ENCODE assay signal across 1 cellular context in the genomic region with DNA sequence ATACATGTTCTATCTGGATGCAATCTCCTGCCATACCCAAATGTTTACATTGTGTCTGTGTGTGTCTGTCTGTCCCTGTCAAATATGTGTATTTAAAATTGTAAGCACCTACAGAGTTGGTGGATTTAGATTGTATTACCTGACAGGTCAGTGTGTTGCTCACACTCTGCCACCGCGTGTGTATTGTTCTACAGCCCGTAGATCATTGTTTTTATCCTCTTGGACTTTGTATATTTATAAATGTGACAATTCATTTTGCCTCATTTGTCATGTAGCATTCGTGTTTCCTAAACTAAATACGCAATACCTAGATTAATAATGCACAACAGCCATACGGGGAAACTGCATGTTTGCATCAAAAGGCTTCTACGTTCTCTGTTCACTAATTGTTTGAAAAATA.
TF ChIP-seq lines count a peak whose summit lies in the region.

No MANE protein-coding gene starts in this region.

TF ChIP-seq in HCT116, 20 proteins besides CTCF, POLR2A, EP300 and RAD21 (continued from another document):
- TF ChIP-seq, protein P1, sequence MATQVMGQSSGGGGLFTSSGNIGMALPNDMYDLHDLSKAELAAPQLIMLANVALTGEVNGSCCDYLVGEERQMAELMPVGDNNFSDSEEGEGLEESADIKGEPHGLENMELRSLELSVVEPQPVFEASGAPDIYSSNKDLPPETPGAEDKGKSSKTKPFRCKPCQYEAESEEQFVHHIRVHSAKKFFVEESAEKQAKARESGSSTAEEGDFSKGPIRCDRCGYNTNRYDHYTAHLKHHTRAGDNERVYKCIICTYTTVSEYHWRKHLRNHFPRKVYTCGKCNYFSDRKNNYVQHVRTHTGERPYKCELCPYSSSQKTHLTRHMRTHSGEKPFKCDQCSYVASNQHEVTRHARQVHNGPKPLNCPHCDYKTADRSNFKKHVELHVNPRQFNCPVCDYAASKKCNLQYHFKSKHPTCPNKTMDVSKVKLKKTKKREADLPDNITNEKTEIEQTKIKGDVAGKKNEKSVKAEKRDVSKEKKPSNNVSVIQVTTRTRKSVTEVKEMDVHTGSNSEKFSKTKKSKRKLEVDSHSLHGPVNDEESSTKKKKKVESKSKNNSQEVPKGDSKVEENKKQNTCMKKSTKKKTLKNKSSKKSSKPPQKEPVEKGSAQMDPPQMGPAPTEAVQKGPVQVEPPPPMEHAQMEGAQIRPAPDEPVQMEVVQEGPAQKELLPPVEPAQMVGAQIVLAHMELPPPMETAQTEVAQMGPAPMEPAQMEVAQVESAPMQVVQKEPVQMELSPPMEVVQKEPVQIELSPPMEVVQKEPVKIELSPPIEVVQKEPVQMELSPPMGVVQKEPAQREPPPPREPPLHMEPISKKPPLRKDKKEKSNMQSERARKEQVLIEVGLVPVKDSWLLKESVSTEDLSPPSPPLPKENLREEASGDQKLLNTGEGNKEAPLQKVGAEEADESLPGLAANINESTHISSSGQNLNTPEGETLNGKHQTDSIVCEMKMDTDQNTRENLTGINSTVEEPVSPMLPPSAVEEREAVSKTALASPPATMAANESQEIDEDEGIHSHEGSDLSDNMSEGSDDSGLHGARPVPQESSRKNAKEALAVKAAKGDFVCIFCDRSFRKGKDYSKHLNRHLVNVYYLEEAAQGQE (IDR thresholded peaks at IDR 0.05; ENCODE audit: low read depth): no peak
- TF ChIP-seq, protein P2, sequence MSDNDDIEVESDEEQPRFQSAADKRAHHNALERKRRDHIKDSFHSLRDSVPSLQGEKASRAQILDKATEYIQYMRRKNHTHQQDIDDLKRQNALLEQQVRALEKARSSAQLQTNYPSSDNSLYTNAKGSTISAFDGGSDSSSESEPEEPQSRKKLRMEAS (IDR thresholded peaks at IDR 0.05): no peak
